ENCODE assay signal across 17 cellular contexts in the genomic region with DNA sequence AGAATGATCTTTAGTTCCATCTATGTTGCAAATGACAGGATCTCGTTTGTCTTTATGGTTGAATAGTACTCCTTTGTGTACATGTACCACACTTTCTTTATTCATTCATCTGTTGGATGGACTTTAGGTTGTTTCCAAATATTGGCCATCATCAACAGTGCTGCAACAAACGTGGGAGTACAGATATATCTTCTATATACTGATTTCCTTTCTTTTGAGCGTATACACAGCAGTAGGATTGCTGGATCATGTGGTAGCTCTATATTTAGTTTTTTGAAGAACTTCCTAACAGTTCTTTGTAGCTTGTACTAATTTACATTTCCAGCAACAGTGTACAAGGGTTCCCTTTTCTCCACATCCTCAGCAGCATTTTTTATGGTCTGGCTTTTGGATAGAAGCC.
DNase-seq lines count a peak whose midpoint lies in the region.
"Had no signal": no experiment of that assay in that cellular context is flagged by ENCODE, and none has a peak within 500 bp of the region (broad histone marks: within the 10 kb centered on the region; RNA-seq: fewer than 3 reads in every experiment).

No MANE protein-coding gene starts in this region.

- DNase-seq in COLO829 (ENCODE audit: low spot score) (peak; percentile 6), Kasumi-1 (lab: John Stamatoyannopoulos, UW) (peak; percentile 21 to 25), astrocyte of the hippocampus (ENCODE audit: low read depth, low spot score) (peak; percentile 9), NCI-H446 (lab: John Stamatoyannopoulos, UW) (no peak), NK-92 (lab: John Stamatoyannopoulos, UW; ENCODE audit: unreplicated experiment) (no peak), superior temporal gyrus (ENCODE audit: extremely low spot score) (no peak)
- DNase-seq: AML-193; CD4-positive, alpha-beta T cell; CD8-positive, alpha-beta T cell; COR-L47; DMS 273 treated with DMSO at 0.1 percent for 48 hours; DMS153; DMS53; DMS79; DND-41; EL; GDM1 had no signal

Comparison
In these comparisons a context has a peak if more than half of its experiments do, and no peak if none do; other contexts are left out.
1. DNase-seq: peak in COLO829 (single experiment), Kasumi-1 (2 of 2) and astrocyte of the hippocampus (single experiment); none in NCI-H446 (0 of 2), NK-92 (single experiment) and superior temporal gyrus (single experiment).